ENCODE assay signal across 12 cellular contexts in the genomic region with DNA sequence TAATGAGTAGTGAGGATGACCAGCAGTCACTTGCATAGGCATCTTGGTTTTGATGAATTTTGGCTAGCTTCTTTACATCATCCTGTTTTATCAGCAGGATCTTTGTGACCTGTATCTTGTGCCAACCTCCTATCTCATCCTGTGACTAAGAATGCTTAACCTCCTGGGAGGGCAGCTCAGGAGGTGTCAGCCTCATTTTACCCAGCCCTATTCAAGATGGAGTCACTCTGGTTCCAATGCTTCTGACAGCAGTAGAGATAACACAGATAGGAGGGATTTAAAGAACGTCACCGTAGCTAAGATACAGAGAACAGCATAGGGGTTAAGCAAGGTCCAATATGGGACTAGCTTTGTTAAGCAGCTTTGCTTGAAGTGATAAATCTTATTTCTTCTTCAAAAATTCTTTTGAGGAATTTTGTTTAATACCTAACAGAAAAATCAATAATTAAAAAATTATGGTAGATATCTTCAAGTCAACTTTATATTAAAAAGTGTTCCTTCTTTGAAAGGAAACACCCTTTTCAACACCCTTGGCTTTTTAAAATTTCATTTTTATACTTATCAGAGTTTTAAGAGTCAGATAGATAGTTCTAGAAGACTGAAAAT. TPM values are rescaled to one million over a fixed set of nuclear protein-coding genes. Genes with fewer than 3 reads are reported as not detected.
"Had no signal": no experiment of that assay in that cellular context is flagged by ENCODE, and none has a peak within 500 bp of the region (broad histone marks: within the 10 kb centered on the region; RNA-seq: fewer than 3 reads in every experiment).

No MANE protein-coding gene starts in this region.

- H3K27me3 Mint-ChIP-seq: IgD-negative memory B cell had no signal

- DNase-seq: GM23248, GOT3, H7, HFFc6, KG1 had no signal

- H2AFZ ChIP-seq: GM23248 had no signal

- H3K9me3 ChIP-seq: HAP-1 had no signal

- H3K36me3 ChIP-seq: HAP-1 had no signal

- ATAC-seq: HCT116, HepG2 had no signal

- FAIRE-seq: HepG2 had no signal

- H3K4me3 ChIP-seq: GM23248, HAP-1 had no signal

- H3K4me1 Mint-ChIP-seq: IgD-negative memory B cell had no signal

- H3K9ac ChIP-seq: GM23248 had no signal

- H3K36me3 Mint-ChIP-seq: IgD-negative memory B cell had no signal

- H3K27ac ChIP-seq: GM23248, HL-60 had no signal

- H3K27ac Mint-ChIP-seq: HFFc6, IgD-negative memory B cell had no signal

- H3K4me3 Mint-ChIP-seq: HFFc6, IgD-negative memory B cell had no signal

RNA-seq across cellular contexts. Expression of a gene that starts 39.9 kb away (rescaled TPM):
- total RNA-seq: GM23248, H4, HepG2, HFFc6, HT1080 had no signal
- polyA plus RNA-seq: GM23248, HepG2, IgD-negative memory B cell had no signal
